8 cellular contexts compared by ENCODE assay signal in the genomic region with DNA sequence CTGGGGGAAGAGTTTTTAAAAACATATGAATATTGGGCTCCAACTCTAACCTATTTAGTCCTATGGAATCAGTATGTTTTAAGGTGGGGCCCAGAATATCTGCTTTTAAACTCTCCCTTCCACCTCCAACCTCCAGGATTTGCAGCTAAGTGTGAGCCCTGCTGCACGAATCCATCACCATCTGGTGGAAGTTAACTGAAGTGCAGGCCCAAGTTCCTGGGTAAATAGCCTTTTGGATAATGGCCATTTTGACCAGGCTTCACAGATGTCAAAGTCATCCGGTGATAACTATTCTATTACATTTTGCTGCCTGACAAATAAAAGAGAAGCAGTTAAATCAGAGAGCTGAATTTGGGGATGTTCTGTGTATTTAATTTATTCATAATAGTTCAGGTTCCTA. TPM values are rescaled to one million over a fixed set of nuclear protein-coding genes. Genes with fewer than 3 reads are reported as not detected.
DNase-seq lines count a peak whose midpoint lies in the region; ATAC-seq, FAIRE-seq and TF ChIP-seq lines count a peak whose summit lies in the region.

No MANE protein-coding gene starts in this region.

- FAIRE-seq in pancreas (lab: Jason Lieb, UNC): no peak

- no peaks in the 10 kb centered on the region for H3K4me1 Mint-ChIP-seq in stimulated activated naive CD8-positive, alpha-beta T cell treated with anti-CD3 and anti-CD28 coated beads, Interleukin-15, amount 100 ng/mL, for 72 hours

- TF ChIP-seq RAD21 in HCT116 (IDR thresholded peaks at IDR 0.05; ENCODE audit: low read depth): peak; percentile 57

- H3K27ac Mint-ChIP-seq in stimulated activated naive CD8-positive, alpha-beta T cell treated with anti-CD3 and anti-CD28 coated beads, Interleukin-15, amount 100 ng/mL, for 72 hours: no peak overlapping the region

- H3K9me3 ChIP-seq in HCT116 (ENCODE audit: control insufficient read depth in 1 of 2, insufficient read depth in 1 of 2, low read depth in 1 of 2, low read length in 2 of 2) (no peaks in the 10 kb centered on the region), Peyer's patch (no peaks in the 10 kb centered on the region), fibroblast of lung (ENCODE audit: control insufficient read depth, insufficient read depth, low read depth, low read length) (no peaks in the 10 kb centered on the region), pancreas (no peaks in the 10 kb centered on the region)

- H3K9me2 ChIP-seq in HCT116 (ENCODE audit: insufficient read depth): no peaks in the 10 kb centered on the region

- peak; percentile 30 to 74 (median 71); a peak in 5 of 6 replicates for TF ChIP-seq CTCF in HCT116 (IDR thresholded peaks at IDR 0.05 in 2 of 3, conservative IDR thresholded peaks at IDR 0.05 in 1 of 3; ENCODE audit: borderline replicate concordance in 1 of 3, insufficient read depth in 1 of 3, low read depth in 2 of 3, low read length in 2 of 3)
- peak; percentile 30 to 52 (median 34) for TF ChIP-seq CTCF in Peyer's patch (IDR thresholded peaks at IDR 0.05)
- peak; percentile 21 to 49 for TF ChIP-seq CTCF in fibroblast of lung (conservative IDR thresholded peaks at IDR 0.05 in 1 of 2, IDR thresholded peaks at IDR 0.05 in 1 of 2; ENCODE audit: low read depth in 1 of 2, low read length in 2 of 2)
- TF ChIP-seq CTCF in pancreas (IDR thresholded peaks at IDR 0.05): peak; percentile 26 to 77 (median 64)

- H3K79me2 ChIP-seq in HCT116 (ENCODE audit: insufficient read depth, low read length) (no peaks in the 10 kb centered on the region), fibroblast of lung (ENCODE audit: control insufficient read depth, insufficient read depth, low read length) (no peaks in the 10 kb centered on the region)

- RAD21 ChIA-PET in HCT116 (lab: Charles Lee; ENCODE audit: low non-redundant PET in 1 of 2, low total read pairs in 2 of 2, uncharacterized antibody in 2 of 2, unreplicated experiment in 2 of 2): no interaction called here

- H3K4me3 ChIP-seq in HCT116 (replicated peaks in 1 of 2; ENCODE audit: low read depth in 1 of 2, low read length in 2 of 2) (no peak overlapping the region), Peyer's patch (no peak overlapping the region), fibroblast of lung (replicated peaks in 1 of 4; ENCODE audit: control extremely low read depth in 1 of 4, insufficient read depth in 1 of 4, low read depth in 3 of 4, low read length in 4 of 4) (no peak overlapping the region), pancreas (no peak overlapping the region)

- H3K27me3 Mint-ChIP-seq in stimulated activated naive CD8-positive, alpha-beta T cell treated with anti-CD3 and anti-CD28 coated beads, Interleukin-15, amount 100 ng/mL, for 72 hours: no peaks in the 10 kb centered on the region

- H3K4me1 ChIP-seq in HCT116 (ENCODE audit: control insufficient read depth in 1 of 2, insufficient read depth in 2 of 2, low read length in 2 of 2): no peaks in the 10 kb centered on the region
- H3K4me1 ChIP-seq in Peyer's patch: no peaks in the 10 kb centered on the region
- H3K4me1 ChIP-seq in fibroblast of lung (ENCODE audit: control insufficient read depth, extremely low read depth, insufficient read depth, low read length): no peaks in the 10 kb centered on the region
- no peaks in the 10 kb centered on the region for H3K4me1 ChIP-seq in pancreas

- POLR2A ChIA-PET in HCT116 (lab: Charles Lee): no interaction called here

- WGBS in pancreas, 2 donors: 2 to 4% methylated on average over 2 of the region's 2 CpGs

- intact Hi-C loops in HCT116 (cut with micrococcal nuclease): loop anchor here (1.0 to 10.0 kb wide), 3 partner anchors 256 to 830 kb away; no protein-coding TSS in a partner anchor
- intact Hi-C loops in pancreas (cut with DNase I): loop anchor here in 1 of 3 donors (10.0 kb wide), 1 partner anchor 420 kb away; no protein-coding TSS in a partner anchor

- H3K4me2 ChIP-seq in HCT116 (ENCODE audit: low read length): no peak overlapping the region
- H3K4me2 ChIP-seq in fibroblast of lung (ENCODE audit: extremely low read depth, insufficient read depth, low read length): no peak overlapping the region

- no peaks in the 10 kb centered on the region for H3K9me3 Mint-ChIP-seq in stimulated activated naive CD8-positive, alpha-beta T cell treated with anti-CD3 and anti-CD28 coated beads, Interleukin-15, amount 100 ng/mL, for 72 hours

- H3K27me3 ChIP-seq in HCT116 (ENCODE audit: insufficient read depth, low read length): no peaks in the 10 kb centered on the region
- H3K27me3 ChIP-seq in Peyer's patch: no peaks in the 10 kb centered on the region
- no peaks in the 10 kb centered on the region for H3K27me3 ChIP-seq in fibroblast of lung (ENCODE audit: control insufficient read depth, insufficient read depth, low read length)
- no peaks in the 10 kb centered on the region for H3K27me3 ChIP-seq in pancreas

- H3K9ac ChIP-seq in HCT116 (ENCODE audit: low read length) (no peak overlapping the region), fibroblast of lung (ENCODE audit: insufficient read depth, low read length) (no peak overlapping the region)

- H4K20me1 ChIP-seq in HCT116 (ENCODE audit: insufficient read depth): no peaks in the 10 kb centered on the region
- H4K20me1 ChIP-seq in fibroblast of lung (ENCODE audit: control insufficient read depth, extremely low read depth, insufficient read depth, low read length): no peaks in the 10 kb centered on the region

- no peaks in the 10 kb centered on the region for H3K36me3 ChIP-seq in HCT116 (ENCODE audit: control insufficient read depth in 1 of 2, insufficient read depth in 2 of 2, low read length in 2 of 2)
- no peaks in the 10 kb centered on the region for H3K36me3 ChIP-seq in Peyer's patch
- no peaks in the 10 kb centered on the region for H3K36me3 ChIP-seq in fibroblast of lung (ENCODE audit: control insufficient read depth, insufficient read depth, low read length)
- no peaks in the 10 kb centered on the region for H3K36me3 ChIP-seq in pancreas

- no peak for ATAC-seq in stimulated activated naive CD8-positive, alpha-beta T cell treated with anti-CD3 and anti-CD28 coated beads, Interleukin-15, amount 100 ng/mL, for 72 hours
- ATAC-seq in stimulated activated naive CD8-positive, alpha-beta T cell treated with anti-CD3 and anti-CD28 coated beads, Interleukin-15, Interleukin-2, amounts not matched to agents 100 U/mL and 50 U/mL, for 24 hours: no peak
- peak; percentile 69; the same call in 1 of the 2 replicates for ATAC-seq in HCT116
- ATAC-seq in pancreas: peak; percentile 69 to 91 (median 74)

- H2AFZ ChIP-seq in HCT116 (ENCODE audit: low read depth, low read length, poor library complexity, severe bottlenecking): no peak overlapping the region
- H2AFZ ChIP-seq in fibroblast of lung (ENCODE audit: low read length): no peak overlapping the region

- CTCF ChIA-PET in HCT116 (lab: Charles Lee): interaction anchor here (0.6 to 1.9 kb wide), 7 partner anchors 9 to 825 kb away, joined by 3 to 9 read pairs (median 5); no protein-coding TSS in a partner anchor

- H3K27ac ChIP-seq in HCT116 (ENCODE audit: low read depth, low read length): no peak overlapping the region
- no peak overlapping the region for H3K27ac ChIP-seq in Peyer's patch
- no peak overlapping the region for H3K27ac ChIP-seq in fibroblast of lung (ENCODE audit: insufficient read depth, low read length)
- H3K27ac ChIP-seq in pancreas: no peak overlapping the region

- H3K4me3 Mint-ChIP-seq in stimulated activated naive CD8-positive, alpha-beta T cell treated with anti-CD3 and anti-CD28 coated beads, Interleukin-15, amount 100 ng/mL, for 72 hours: no peak overlapping the region

- DNase-seq in stimulated activated naive CD8-positive, alpha-beta T cell treated with anti-CD3 and anti-CD28 coated beads, Interleukin-15, amount 100 ng/mL, for 72 hours: peak; percentile 2 to 9
- no peak for DNase-seq in stimulated activated naive CD8-positive, alpha-beta T cell treated with anti-CD3 and anti-CD28 coated beads, Interleukin-15, Interleukin-2, amounts not matched to agents 100 U/mL and 50 U/mL, for 24 hours
- DNase-seq in HCT116 (ENCODE audit: low read depth, low spot score) (peak; percentile 10), LoVo (ENCODE audit: low spot score) (peak; percentile 54), Peyer's patch (no peak), fibroblast of lung (ENCODE audit: low read depth in 2 of 2) (peak; percentile 11 to 39), pancreas (peak in 2 of 6 donors; percentile 9 to 43)
- DNase-seq in activated CD4-positive, CD25-positive, alpha-beta regulatory T cell (lab: John Stamatoyannopoulos, UW): no peak

- no peak for TF ChIP-seq POLR2A in HCT116 (IDR thresholded peaks at IDR 0.05; ENCODE audit: borderline replicate concordance, extremely low read depth, insufficient read depth, insufficient read length)
- TF ChIP-seq POLR2A in Peyer's patch (IDR thresholded peaks at IDR 0.05): no peak

- no TSS peak for BruUV-seq in HCT116 (replicated peaks; lab: Mats Ljungman, UMichigan)

TF ChIP-seq in HCT116, 20 proteins besides CTCF, POLR2A, EP300 and RAD21 (continues in another document):
- TF ChIP-seq, protein P1, sequence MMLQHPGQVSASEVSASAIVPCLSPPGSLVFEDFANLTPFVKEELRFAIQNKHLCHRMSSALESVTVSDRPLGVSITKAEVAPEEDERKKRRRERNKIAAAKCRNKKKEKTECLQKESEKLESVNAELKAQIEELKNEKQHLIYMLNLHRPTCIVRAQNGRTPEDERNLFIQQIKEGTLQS (IDR thresholded peaks at IDR 0.05): no peak
- TF ChIP-seq CBX3 (IDR thresholded peaks at IDR 0.05; ENCODE audit: low read depth): no peak
- no peak for TF ChIP-seq ZFX (IDR thresholded peaks at IDR 0.05)
- TF ChIP-seq POLR2AphosphoS5 (IDR thresholded peaks at IDR 0.05; ENCODE audit: low read depth, low read length): no peak
- no peak for TF ChIP-seq TCF7L2 (IDR thresholded peaks at IDR 0.05; ENCODE audit: borderline replicate concordance, extremely low read depth, insufficient read depth, insufficient read length)
- no peak for TF ChIP-seq SIN3A (IDR thresholded peaks at IDR 0.05; ENCODE audit: low read depth)

RNA-seq across cellular contexts. Expression of gene RMST, which starts 58.1 kb away (rescaled TPM):
- total RNA-seq in HCT116 (2021; ENCODE audit: unreplicated experiment): not detected
- not detected in 2 replicates for polyA plus RNA-seq in HCT116 (2012)
- under 1 TPM in 1 of 4 donors, not detected in 3; 0.94 TPM for total RNA-seq in Peyer's patch
- not detected in 2 replicates for total RNA-seq in fibroblast of lung
- not detected in 2 replicates for polyA plus RNA-seq in fibroblast of lung
- polyA plus RNA-seq in fibroblast of lung (2012): not detected in 2 replicates
- polyA minus RNA-seq in fibroblast of lung (ENCODE audit: low replicate concordance): not detected in 2 replicates
- total RNA-seq in pancreas: 1 to 10 TPM; 1.2 to 6.7 (median 5.9) TPM
- 1 to 10 TPM; 1.3 to 5.3 TPM for polyA plus RNA-seq in pancreas

Comparison
In these comparisons a context has a peak if more than half of its experiments do, and no peak if none do; other contexts are left out.
1. DNase-seq: peak in stimulated activated naive CD8-positive, alpha-beta T cell treated with anti-CD3 and anti-CD28 coated beads, Interleukin-15, amount 100 ng/mL, for 72 hours (2 of 2), HCT116 (single experiment), LoVo (single experiment) and fibroblast of lung (2 of 2); none in stimulated activated naive CD8-positive, alpha-beta T cell treated with anti-CD3 and anti-CD28 coated beads, Interleukin-15, Interleukin-2, amounts not matched to agents 100 U/mL and 50 U/mL, for 24 hours (single experiment), Peyer's patch (0 of 3) and activated CD4-positive, CD25-positive, alpha-beta regulatory T cell (0 of 4).
2. ATAC-seq: peak in HCT116 (single experiment) and pancreas (4 of 4); none in stimulated activated naive CD8-positive, alpha-beta T cell treated with anti-CD3 and anti-CD28 coated beads, Interleukin-15, amount 100 ng/mL, for 72 hours (single experiment) and stimulated activated naive CD8-positive, alpha-beta T cell treated with anti-CD3 and anti-CD28 coated beads, Interleukin-15, Interleukin-2, amounts not matched to agents 100 U/mL and 50 U/mL, for 24 hours (single experiment).
3. Peak in every context shown above with its lines, with median percentiles within 50 percentile points of each other: CTCF ChIP-seq.